2 cellular contexts compared by ENCODE assay signal in genomic region chr4:24984602-24985532, GRCh38.
TF ChIP-seq lines count a peak whose summit lies in the region.

No MANE protein-coding gene starts in this region.

TF ChIP-seq in HepG2, 621 proteins besides CTCF, POLR2A, EP300 and RAD21:
- TF ChIP-seq ZNF329 (CRISPR knock-in tag; IDR thresholded peaks at IDR 0.05; ENCODE audit: low read depth): no peak

TF ChIP-seq in WTC11, 78 proteins besides CTCF, POLR2A, EP300 and RAD21:
- TF ChIP-seq ZNF512 (CRISPR knock-in tag; IDR thresholded peaks at IDR 0.05; ENCODE audit: borderline replicate concordance) (no peak), ZBTB21 (CRISPR knock-in tag; IDR thresholded peaks at IDR 0.05; ENCODE audit: borderline replicate concordance) (no peak), ZNF671 (CRISPR knock-in tag; IDR thresholded peaks at IDR 0.05) (no peak), RORB (CRISPR knock-in tag; IDR thresholded peaks at IDR 0.05) (no peak), FOXP1 (CRISPR knock-in tag; IDR thresholded peaks at IDR 0.05; ENCODE audit: borderline replicate concordance) (no peak), ZMAT4 (CRISPR knock-in tag; IDR thresholded peaks at IDR 0.05) (no peak), PREB (CRISPR knock-in tag; IDR thresholded peaks at IDR 0.05; ENCODE audit: borderline replicate concordance) (no peak), JAZF1 (CRISPR knock-in tag; IDR thresholded peaks at IDR 0.05) (no peak), KAT7 (CRISPR knock-in tag; IDR thresholded peaks at IDR 0.05; ENCODE audit: borderline replicate concordance) (no peak), AFF4 (CRISPR knock-in tag; IDR thresholded peaks at IDR 0.05; ENCODE audit: borderline replicate concordance) (no peak), NR3C1 (CRISPR knock-in tag; conservative IDR thresholded peaks at IDR 0.05; ENCODE audit: low read depth) (no peak), ZNF281 (CRISPR knock-in tag; IDR thresholded peaks at IDR 0.05) (no peak), IRF2 (CRISPR knock-in tag; IDR thresholded peaks at IDR 0.05; ENCODE audit: borderline replicate concordance, low read depth) (no peak), CREM (CRISPR knock-in tag; IDR thresholded peaks at IDR 0.05) (no peak), CDX4 (CRISPR knock-in tag; IDR thresholded peaks at IDR 0.05; ENCODE audit: borderline replicate concordance) (no peak), ZNF317 (CRISPR knock-in tag; IDR thresholded peaks at IDR 0.05; ENCODE audit: borderline replicate concordance, low read depth) (no peak), NR1H2 (CRISPR knock-in tag; IDR thresholded peaks at IDR 0.05) (no peak), NR2C2 (CRISPR knock-in tag; IDR thresholded peaks at IDR 0.05) (no peak), E2F4 (CRISPR knock-in tag; IDR thresholded peaks at IDR 0.05; ENCODE audit: borderline replicate concordance, low read depth) (no peak)
